In genomic region chr3:4311496-4311895, GRCh38 we compare ENCODE assay signal across 14 cellular contexts. TPM values are rescaled to one million over a fixed set of nuclear protein-coding genes. Genes with fewer than 3 reads are reported as not detected.
DNase-seq lines count a peak whose midpoint lies in the region; ATAC-seq, FAIRE-seq and TF ChIP-seq lines count a peak whose summit lies in the region.
"Had no signal": no experiment of that assay in that cellular context is flagged by ENCODE, and none has a peak within 500 bp of the region (broad histone marks: within the 10 kb centered on the region; RNA-seq: fewer than 3 reads in every experiment).

No MANE protein-coding gene starts in this region.

- intact Hi-C loops in prostate gland (cut with DNase I): no loop called here

- no peak overlapping the region for H3K4me2 ChIP-seq in GM23338
- H3K4me2 ChIP-seq: A549 had no signal

- FAIRE-seq in GM12892 (lab: Jason Lieb, UNC): peak; percentile 70
- FAIRE-seq: A549, GM12878 had no signal

- DNase-seq in GM12892 (ENCODE audit: insufficient read length): no peak
- DNase-seq in GM23338 (ENCODE audit: low spot score): no peak
- peak; percentile 48 for DNase-seq in prostate gland (ENCODE audit: low spot score)
- DNase-seq in HuH-7.5 (ENCODE audit: low spot score): no peak
- DNase-seq in activated CD4-positive, CD25-positive, alpha-beta regulatory T cell treated with anti-CD3 and anti-CD28 coated beads, Interleukin-2, amount 50 U/mL, for 72 hours: no peak
- DNase-seq: BE2C; CD4-positive, alpha-beta memory T cell; DMS79; GOT3; H9 had no signal

- no peaks in the 10 kb centered on the region; the same call in 1 of the 2 replicates for H4K20me1 ChIP-seq in GM23338 (replicated peaks; ENCODE audit: insufficient read depth)

- H3K4me1 ChIP-seq in GM23338 (ENCODE audit: insufficient read depth) (peaks cover 35% of the 10 kb centered on the region), prostate gland (replicated peaks) (peaks cover 11% of the 10 kb centered on the region)
- H3K4me1 ChIP-seq: A549, BE2C had no signal

- H3K36me3 ChIP-seq in GM23338 (ENCODE audit: insufficient read depth) (0 out of 2 replicates have a peak, but pooled peaks cover 3% of the 10 kb centered on the region), prostate gland (no peaks in the 10 kb centered on the region)
- H3K36me3 ChIP-seq: BE2C had no signal

- no peak for TF ChIP-seq POLR2A in GM12892 (IDR thresholded peaks at IDR 0.05; ENCODE audit: low read depth, low read length)
- no peak for TF ChIP-seq POLR2A in prostate gland (IDR thresholded peaks at IDR 0.05)

- no peaks in the 10 kb centered on the region for H3K27me3 Mint-ChIP-seq in GM23338 (ENCODE audit: insufficient read depth, low read depth, poor library complexity)
- H3K27me3 Mint-ChIP-seq: CD4-positive, alpha-beta memory T cell had no signal

- TF ChIP-seq CTCF in GM23338 (conservative IDR thresholded peaks at IDR 0.05; ENCODE audit: low read depth in 2 of 2) (no peak), VCaP (conservative IDR thresholded peaks at IDR 0.05) (no peak), prostate gland (IDR thresholded peaks at IDR 0.05) (no peak)

- H3K27me3 ChIP-seq in GM23338 (ENCODE audit: insufficient read depth): no peaks in the 10 kb centered on the region
- H3K27me3 ChIP-seq in prostate gland (replicated peaks; ENCODE audit: insufficient read depth): no peaks in the 10 kb centered on the region
- H3K27me3 ChIP-seq: BE2C had no signal

- H3K4me3 ChIP-seq in GM23338 (no peak overlapping the region), prostate gland (no peak overlapping the region)
- H3K4me3 ChIP-seq: A549, GM12878 had no signal

- peak overlapping the region; percentile 4; the same call in 1 of the 2 replicates for H3K27ac Mint-ChIP-seq in GM23338

- H3K9me2 ChIP-seq in GM23338 (ENCODE audit: insufficient read depth): no peaks in the 10 kb centered on the region

- H3K9me3 ChIP-seq in prostate gland: no peaks in the 10 kb centered on the region
- H3K9me3 ChIP-seq: A549, BE2C had no signal

- H3K36me3 Mint-ChIP-seq in GM23338 (ENCODE audit: low read depth): peaks cover 31% of the 10 kb centered on the region

- peaks cover 30% of the 10 kb centered on the region for H3K79me2 ChIP-seq in GM23338 (replicated peaks; ENCODE audit: insufficient read depth)

- peaks cover 41% of the 10 kb centered on the region for H3K4me1 Mint-ChIP-seq in GM23338

- peaks cover 3% of the 10 kb centered on the region; the same call in 2 of the 3 replicates for H3K9me3 Mint-ChIP-seq in GM23338
- H3K9me3 Mint-ChIP-seq: H9 had no signal

- H3F3A ChIP-seq in GM23338 (replicated peaks; ENCODE audit: low read depth): no peaks in the 10 kb centered on the region

- H2AFZ ChIP-seq in GM23338: no peak overlapping the region

- 0 out of 2 replicates have a peak overlapping the region, but pooled peaks have one; percentile 21 for H3K27ac ChIP-seq in GM23338 (ENCODE audit: low read depth)
- peak overlapping the region; percentile 86 for H3K27ac ChIP-seq in VCaP
- peak overlapping the region; percentile 40 to 50 for H3K27ac ChIP-seq in prostate gland
- H3K27ac ChIP-seq: A549, C4-2B had no signal

- no peak for ATAC-seq in GM23338
- ATAC-seq: A549, GM12878 had no signal

- no peak overlapping the region for H3K4me3 Mint-ChIP-seq in GM23338
- H3K4me3 Mint-ChIP-seq: CD4-positive, alpha-beta memory T cell; H9 had no signal

TF ChIP-seq in GM23338, 12 proteins besides CTCF, POLR2A, EP300 and RAD21 (continues in another document):
- TF ChIP-seq REST (IDR thresholded peaks at IDR 0.05; ENCODE audit: unreplicated experiment) (no peak), ZNF462 (CRISPR knock-in tag; IDR thresholded peaks at IDR 0.05) (no peak), ZNF114 (CRISPR knock-in tag; IDR thresholded peaks at IDR 0.05) (no peak), CREB1 (CRISPR knock-in tag; IDR thresholded peaks at IDR 0.05; ENCODE audit: low read depth) (no peak)

RNA-seq across cellular contexts. Expression of gene SETMAR, which starts 8.3 kb away (rescaled TPM):
- polyA plus RNA-seq in GM12892 (2012; ENCODE audit: missing spikeins): 11.9 TPM
- total RNA-seq in GM23338 (2014; rRNA removed; shearing (Covaris generic)): 14.6 and 19.8 TPM in 2 replicates
- 11.2 and 12.9 TPM in 2 replicates for polyA plus RNA-seq in GM23338 (2016; fragmentation: Nextera tagmentation; extraction: Ambion mirVana)
- 10 to 100 TPM; 39.8 to 42.8 TPM for total RNA-seq in prostate gland

Comparison
In these comparisons a context has a peak if more than half of its experiments do, and no peak if none do; other contexts are left out.
1. H3K27ac ChIP-seq: peak in every context shown above with its lines; median percentile 86 in VCaP; 45 in prostate gland; 21 in GM23338.